In genomic region chr7:99504281-99504602, GRCh38 we compare ENCODE assay signal across 8 cellular contexts. TPM values are rescaled to one million over a fixed set of nuclear protein-coding genes. Genes with fewer than 3 reads are reported as not detected.
DNase-seq lines count a peak whose midpoint lies in the region; ATAC-seq lines count a peak whose summit lies in the region.

No MANE protein-coding gene starts in this region.

- no peaks in the 10 kb centered on the region for H3K27me3 ChIP-seq in mucosa of rectum (ENCODE audit: control insufficient read depth in 2 of 2, insufficient read depth in 2 of 2, low read length in 2 of 2)

- DNase-seq in SIG-M5 (lab: John Stamatoyannopoulos, UW) (peak; percentile 66), SIG-M5 treated with dmso at 0.1 percent for 504 hours (lab: John Stamatoyannopoulos, UW; ENCODE audit: unreplicated experiment) (no peak), NCI-H1048 (lab: John Stamatoyannopoulos, UW) (peak; percentile 92), G401 (ENCODE audit: low spot score) (no peak)

- in situ Hi-C loops in G401 (cut with HindIII; ENCODE audit: low sequenced_read_pairs), result no loop called here

- no peaks in the 10 kb centered on the region for H3K9me3 ChIP-seq in mucosa of rectum (ENCODE audit: control insufficient read depth in 2 of 2, low read length in 2 of 2)

- peak overlapping the region; percentile 98 for H3K4me3 ChIP-seq in mucosa of rectum (ENCODE audit: low read length in 2 of 2)

- peak overlapping the region; percentile 97 for H3K27ac ChIP-seq in cingulate gyrus (ENCODE audit: low read depth, low read length)
- H3K27ac ChIP-seq in mucosa of rectum (ENCODE audit: low read depth in 2 of 2, low read length in 2 of 2), result peak overlapping the region; percentile 93 to 95

- ATAC-seq in GM18907 (IDR thresholded peaks at IDR 0.05; ENCODE audit: unreplicated experiment) (no peak), GM19023 (IDR thresholded peaks at IDR 0.05; ENCODE audit: unreplicated experiment) (no peak)

- no peaks in the 10 kb centered on the region for H3K36me3 ChIP-seq in mucosa of rectum (ENCODE audit: control insufficient read depth in 2 of 2, insufficient read depth in 2 of 2, low read length in 2 of 2)

- peak overlapping the region; percentile 58 to 87 for H3K9ac ChIP-seq in mucosa of rectum (ENCODE audit: low read depth in 1 of 2, low read length in 2 of 2)

- peaks cover 13 to 22% of the 10 kb centered on the region in 2 donors for H3K4me1 ChIP-seq in mucosa of rectum (ENCODE audit: control insufficient read depth in 2 of 2, insufficient read depth in 2 of 2, low read length in 2 of 2)

RNA-seq across cellular contexts. Expression of gene ZKSCAN5, which starts 0.2 kb away (rescaled TPM):
- total RNA-seq in G401 (2014; rRNA removed; shearing (Covaris generic)), result 18.6 and 23.1 TPM in 2 replicates

RNA-seq across cellular contexts. Expression of gene ZNF394, which starts 4.2 kb away (rescaled TPM):
- total RNA-seq in G401 (2014; rRNA removed; shearing (Covaris generic)), result 20.7 and 21.5 TPM in 2 replicates

RNA-seq across cellular contexts. Expression of gene ZNF789, which starts 31.6 kb away (rescaled TPM):
- total RNA-seq in G401 (2014; rRNA removed; shearing (Covaris generic)), result 7.8 and 8.9 TPM in 2 replicates

RNA-seq across cellular contexts. Expression of gene ATP5MF, which starts 38.3 kb away (rescaled TPM):
- total RNA-seq in G401 (2014; rRNA removed; shearing (Covaris generic)), result 1,769 and 1,935 TPM in 2 replicates

RNA-seq across cellular contexts. Expression of gene FAM200A, which starts 47.7 kb away (rescaled TPM):
- total RNA-seq in G401 (2014; rRNA removed; shearing (Covaris generic)), result 2.6 and 5.0 TPM in 2 replicates

Comparison
In these comparisons a context has a peak if more than half of its experiments do, and no peak if none do; other contexts are left out.
1. DNase-seq: peak in SIG-M5 (single experiment) and NCI-H1048 (single experiment); none in SIG-M5 treated with dmso at 0.1 percent for 504 hours (single experiment) and G401 (single experiment).